23 cellular contexts compared by ENCODE assay signal in genomic region chrX:154349979-154350378, GRCh38. TPM values are rescaled to one million over a fixed set of nuclear protein-coding genes. Genes with fewer than 3 reads are reported as not detected.
A peak's percentile ranks its signal among the peaks of the same experiment; 100 is the strongest.
DNase-seq lines count a peak whose midpoint lies in the region; ATAC-seq and TF ChIP-seq lines count a peak whose summit lies in the region.
"Had no signal": no experiment of that assay in that cellular context is flagged by ENCODE, and none has a peak within 500 bp of the region (broad histone marks: within the 10 kb centered on the region; RNA-seq: fewer than 3 reads in every experiment).

No MANE protein-coding gene starts in this region.

- no peak overlapping the region for H3K4me3 Mint-ChIP-seq in activated CD8-positive, alpha-beta T cell treated with anti-CD3 and anti-CD28 coated beads, Interleukin-2, amount 10 ng/mL, durations not matched to agents 7 days and 5 days
- H3K4me3 Mint-ChIP-seq: stimulated activated naive B cell treated with anti-CD40 and anti-IgM and Interleukin-4, amounts not matched to agents 10 μg/mL and 1 μg/mL and 100 μg/mL, for 72 hours; T-helper 1 cell treated with Interleukin-12 subunit alpha and Interleukin-12 subunit beta and Interleukin-4 antibody, amounts not matched to agents 30 μg/mL and 1 μg/mL, for 36 hours had no signal

- H3K79me2 ChIP-seq in GM23248 (ENCODE audit: insufficient read depth) = no peaks in the 10 kb centered on the region

- H3K27me3 ChIP-seq in heart left ventricle = no peaks in the 10 kb centered on the region
- H3K27me3 ChIP-seq in GM23248 (replicated peaks; ENCODE audit: insufficient read depth) = no peaks in the 10 kb centered on the region
- H3K27me3 ChIP-seq in sigmoid colon = no peaks in the 10 kb centered on the region
- H3K27me3 ChIP-seq: gastrocnemius medialis had no signal

- peaks cover 19% of the 10 kb centered on the region for H3F3A ChIP-seq in GM23248 (ENCODE audit: insufficient read depth)

- no peaks in the 10 kb centered on the region for H3K9me3 ChIP-seq in heart left ventricle
- H3K9me3 ChIP-seq in GM23248 (ENCODE audit: low read depth) = no peaks in the 10 kb centered on the region
- H3K9me3 ChIP-seq in sigmoid colon = no peaks in the 10 kb centered on the region
- H3K9me3 ChIP-seq: gastrocnemius medialis had no signal

- H3K9ac ChIP-seq in GM23248 = no peak overlapping the region

- intact Hi-C loops in left cardiac atrium (cut with DNase I) (no loop called here), heart left ventricle (cut with DNase I) (no loop called here), sigmoid colon (cut with DNase I) (no loop called here)

- H3K4me1 ChIP-seq in heart left ventricle (peaks cover 0 to 19% (median 0%) of the 10 kb centered on the region in 12 donors), GM23248 (ENCODE audit: insufficient read depth) (no peaks in the 10 kb centered on the region), sigmoid colon (no peaks in the 10 kb centered on the region)
- H3K4me1 ChIP-seq: gastrocnemius medialis had no signal

- H3K36me3 Mint-ChIP-seq in activated CD8-positive, alpha-beta T cell treated with anti-CD3 and anti-CD28 coated beads, Interleukin-2, amount 10 ng/mL, durations not matched to agents 7 days and 5 days (ENCODE audit: low read depth) = peaks cover 33% of the 10 kb centered on the region

- POLR2A ChIA-PET in activated CD8-positive, alpha-beta T cell treated with anti-CD3 and anti-CD28 coated beads, Interleukin-2, amount 10 ng/mL, durations not matched to agents 7 days and 5 days (lab: Charles Lee) = interaction anchor here (1.0 kb wide), 1 partner anchor 21 kb away, joined by 4 read pairs; no protein-coding TSS in a partner anchor

- in situ Hi-C loops in GM23248 (cut with MboI) = no loop called here

- no peaks in the 10 kb centered on the region for H4K20me1 ChIP-seq in GM23248 (ENCODE audit: insufficient read depth)

- H3K27ac Mint-ChIP-seq in activated CD8-positive, alpha-beta T cell treated with anti-CD3 and anti-CD28 coated beads, Interleukin-2, amount 10 ng/mL, durations not matched to agents 7 days and 5 days = peak overlapping the region; percentile 66
- H3K27ac Mint-ChIP-seq: stimulated activated naive B cell treated with anti-CD40 and anti-IgM and Interleukin-4, amounts not matched to agents 10 μg/mL and 1 μg/mL and 100 μg/mL, for 72 hours; T-helper 1 cell treated with Interleukin-12 subunit alpha and Interleukin-12 subunit beta and Interleukin-4 antibody, amounts not matched to agents 30 μg/mL and 1 μg/mL, for 36 hours had no signal

- peaks cover 66% of the 10 kb centered on the region for H3K4me1 Mint-ChIP-seq in activated CD8-positive, alpha-beta T cell treated with anti-CD3 and anti-CD28 coated beads, Interleukin-2, amount 10 ng/mL, durations not matched to agents 7 days and 5 days (ENCODE audit: low read depth)

- no peaks in the 10 kb centered on the region for H3K9me2 ChIP-seq in GM23248 (ENCODE audit: insufficient read depth)

- no peaks in the 10 kb centered on the region for H3K27me3 Mint-ChIP-seq in activated CD8-positive, alpha-beta T cell treated with anti-CD3 and anti-CD28 coated beads, Interleukin-2, amount 10 ng/mL, durations not matched to agents 7 days and 5 days (ENCODE audit: low read depth)
- H3K27me3 Mint-ChIP-seq: stimulated activated naive B cell treated with anti-CD40 and anti-IgM and Interleukin-4, amounts not matched to agents 10 μg/mL and 1 μg/mL and 100 μg/mL, for 72 hours had no signal

- no peak overlapping the region for H3K4me2 ChIP-seq in GM23248 (ENCODE audit: unreplicated experiment)

- H3K4me3 ChIP-seq in heart left ventricle (no peak overlapping the region), GM23248 (no peak overlapping the region), sigmoid colon (no peak overlapping the region)
- H3K4me3 ChIP-seq: gastrocnemius medialis had no signal

- peak overlapping the region in 1 of 12 donors; percentile 76 for H3K27ac ChIP-seq in heart left ventricle
- H3K27ac ChIP-seq in GM23248 = no peak overlapping the region
- H3K27ac ChIP-seq in sigmoid colon = peak overlapping the region; percentile 57 to 99 (median 98)
- H3K27ac ChIP-seq: gastrocnemius medialis had no signal

- TF ChIP-seq POLR2A in heart left ventricle (IDR thresholded peaks at IDR 0.05) (no peak), sigmoid colon (IDR thresholded peaks at IDR 0.05) (no peak)

- no peak for ATAC-seq in left cardiac atrium
- no peak for ATAC-seq in heart left ventricle
- no peak for ATAC-seq in activated CD8-positive, alpha-beta T cell treated with anti-CD3 and anti-CD28 coated beads, Interleukin-2, amount 10 ng/mL, durations not matched to agents 7 days and 5 days
- ATAC-seq in HG03095 (IDR thresholded peaks at IDR 0.05; ENCODE audit: unreplicated experiment) = no peak
- ATAC-seq in HG02970 (IDR thresholded peaks at IDR 0.05; ENCODE audit: low FRiP score, unreplicated experiment) = no peak
- ATAC-seq: gastrocnemius medialis; stimulated activated naive B cell treated with anti-CD40 and anti-IgM and Interleukin-4, amounts not matched to agents 10 μg/mL and 1 μg/mL and 100 μg/mL, for 72 hours had no signal

- TF ChIP-seq EP300 in sigmoid colon (IDR thresholded peaks at IDR 0.05) = no peak

- H3K36me3 ChIP-seq in heart left ventricle (peaks cover 0 to 70% (median 65%) of the 10 kb centered on the region in 9 donors), GM23248 (ENCODE audit: low read depth) (peaks cover 16% of the 10 kb centered on the region; the same call in 1 of the 2 replicates), sigmoid colon (peaks cover 45 to 67% (median 57%) of the 10 kb centered on the region in 4 donors)
- H3K36me3 ChIP-seq: gastrocnemius medialis had no signal

- peak; percentile 16 for DNase-seq in left cardiac atrium
- DNase-seq in heart left ventricle = no peak
- DNase-seq in GM23248 = peak; percentile 0
- no peak for DNase-seq in activated CD8-positive, alpha-beta T cell treated with anti-CD3 and anti-CD28 coated beads, Interleukin-2, amount 10 ng/mL, durations not matched to agents 7 days and 5 days
- DNase-seq in sigmoid colon = no peak
- DNase-seq in NCI-H2171 treated with DMSO at 0.1 percent for 48 hours (lab: John Stamatoyannopoulos, UW) = no peak
- DNase-seq: activated effector memory CD4-positive, alpha-beta T cell treated with Interleukin-2 at 50 U/mL for 16 hours; DMS79 treated with DMSO at 0.1 percent for 48 hours; gastrocnemius medialis; NCI-H1417 treated with DMSO at 0.1 percent for 48 hours; NCI-H526; retina; SHP77; stimulated activated naive B cell treated with anti-CD40 and anti-IgM and Interleukin-4, amounts not matched to agents 10 μg/mL and 1 μg/mL and 100 μg/mL, for 72 hours had no signal

- WGBS in heart left ventricle, 4 donors = 74 to 82% (median 78%) methylated on average over 11 to 15 of the region's 15 CpGs
- WGBS in GM23248 (ENCODE audit: low coverage in 1 of 2, low lambda C conversion rate in 2 of 2, missing lambda C conversion rate in 2 of 2), 2 experiments = 83 to 85% methylated on average over 14 to 15 of the region's 15 CpGs
- 91 to 92% methylated on average over 15 of the region's 15 CpGs for WGBS in sigmoid colon, 2 donors

- CTCF ChIA-PET in activated CD8-positive, alpha-beta T cell treated with anti-CD3 and anti-CD28 coated beads, Interleukin-2, amount 10 ng/mL, durations not matched to agents 7 days and 5 days (lab: Charles Lee) = no interaction called here

- TF ChIP-seq CTCF in heart left ventricle (IDR thresholded peaks at IDR 0.05) = no peak
- no peak for TF ChIP-seq CTCF in sigmoid colon (IDR thresholded peaks at IDR 0.05)

- H3K9me3 Mint-ChIP-seq in activated CD8-positive, alpha-beta T cell treated with anti-CD3 and anti-CD28 coated beads, Interleukin-2, amount 10 ng/mL, durations not matched to agents 7 days and 5 days (ENCODE audit: insufficient read depth) = no peaks in the 10 kb centered on the region
- H3K9me3 Mint-ChIP-seq: stimulated activated naive B cell treated with anti-CD40 and anti-IgM and Interleukin-4, amounts not matched to agents 10 μg/mL and 1 μg/mL and 100 μg/mL, for 72 hours; T-helper 1 cell treated with Interleukin-12 subunit alpha and Interleukin-12 subunit beta and Interleukin-4 antibody, amounts not matched to agents 30 μg/mL and 1 μg/mL, for 36 hours had no signal

- no peak overlapping the region for H2AFZ ChIP-seq in GM23248

RNA-seq across cellular contexts. Expression of gene FLNA, which starts 24.5 kb away (rescaled TPM):
- total RNA-seq in left cardiac atrium (100 to 1,000 TPM; 406 to 476 TPM), heart left ventricle (100 to 1,000 TPM; 155 to 465 (median 234) TPM), sigmoid colon (1,000 to 10,000 TPM; 2,494 to 9,435 (median 5,341) TPM)
- polyA plus RNA-seq in heart left ventricle (100 to 1,000 TPM; 226 to 274 TPM), GM23248 (2016; fragmentation: Nextera tagmentation; extraction: Ambion mirVana) (1,377 and 1,379 TPM in 2 replicates), sigmoid colon (100 to 1,000 TPM in 1 of 3 donors, 10 to 100 TPM in 2; 27.0 to 442 (median 42.0) TPM)
- 2,857 and 2,903 TPM in 2 replicates for total RNA-seq in GM23248 (2014; rRNA removed; shearing (Covaris generic))
- total RNA-seq in activated CD8-positive, alpha-beta T cell treated with anti-CD3 and anti-CD28 coated beads, Interleukin-2, amount 10 ng/mL, durations not matched to agents 7 days and 5 days = 1,000 to 10,000 TPM; 1,371 to 1,454 TPM

RNA-seq across cellular contexts. Expression of gene EMD, which starts 29.1 kb away (rescaled TPM):
- 10 to 100 TPM; 54.5 to 70.9 TPM for total RNA-seq in left cardiac atrium
- total RNA-seq in heart left ventricle = 10 to 100 TPM; 37.6 to 76.8 (median 52.8) TPM
- polyA plus RNA-seq in heart left ventricle = 100 to 1,000 TPM in 1 of 2 donors, 10 to 100 TPM in 1; 71.9 to 152 TPM
- total RNA-seq in GM23248 (2014; rRNA removed; shearing (Covaris generic)) = 39.7 TPM in 2 replicates
- polyA plus RNA-seq in GM23248 (2016; fragmentation: Nextera tagmentation; extraction: Ambion mirVana) = 86.6 and 96.0 TPM in 2 replicates
- total RNA-seq in activated CD8-positive, alpha-beta T cell treated with anti-CD3 and anti-CD28 coated beads, Interleukin-2, amount 10 ng/mL, durations not matched to agents 7 days and 5 days = 10 to 100 TPM; 65.9 to 66.0 TPM
- 10 to 100 TPM; 44.3 to 66.8 (median 48.6) TPM for total RNA-seq in sigmoid colon
- 10 to 100 TPM; 40.7 to 87.9 (median 42.6) TPM for polyA plus RNA-seq in sigmoid colon

RNA-seq across cellular contexts. Expression of gene RPL10, which starts 48.2 kb away (rescaled TPM):
- total RNA-seq in left cardiac atrium (1,000 to 10,000 TPM; 2,090 to 2,230 TPM), heart left ventricle (1,000 to 10,000 TPM; 1,381 to 3,072 (median 2,052) TPM), sigmoid colon (1,000 to 10,000 TPM; 3,138 to 8,651 (median 6,770) TPM)
- polyA plus RNA-seq in heart left ventricle (1,000 to 10,000 TPM; 2,362 to 5,995 TPM), GM23248 (2016; fragmentation: Nextera tagmentation; extraction: Ambion mirVana) (1,381 and 1,435 TPM in 2 replicates), sigmoid colon (1,000 to 10,000 TPM; 4,760 to 8,094 (median 5,003) TPM)
- 3,014 and 6,561 TPM in 2 replicates for total RNA-seq in GM23248 (2014; rRNA removed; shearing (Covaris generic))
- total RNA-seq in activated CD8-positive, alpha-beta T cell treated with anti-CD3 and anti-CD28 coated beads, Interleukin-2, amount 10 ng/mL, durations not matched to agents 7 days and 5 days = 1,000 to 10,000 TPM; 2,758 to 2,862 TPM

RNA-seq across cellular contexts. Expression of gene TKTL1, which starts 54.4 kb away (rescaled TPM):
- 1 to 10 TPM; 4.1 to 7.0 TPM for total RNA-seq in left cardiac atrium
- 10 to 100 TPM in 2 of 9 donors, 1 to 10 TPM in 7; 2.0 to 13.4 (median 7.7) TPM for total RNA-seq in heart left ventricle
- polyA plus RNA-seq in heart left ventricle = 10 to 100 TPM in 1 of 2 donors, 1 to 10 TPM in 1; 2.9 to 10.2 TPM
- not detected in 2 replicates for total RNA-seq in GM23248 (2014; rRNA removed; shearing (Covaris generic))
- not detected in 2 replicates for polyA plus RNA-seq in GM23248 (2016; fragmentation: Nextera tagmentation; extraction: Ambion mirVana)
- 1 to 10 TPM; 1.3 to 1.5 TPM for total RNA-seq in activated CD8-positive, alpha-beta T cell treated with anti-CD3 and anti-CD28 coated beads, Interleukin-2, amount 10 ng/mL, durations not matched to agents 7 days and 5 days
- total RNA-seq in sigmoid colon = under 1 TPM in 1 of 4 donors, not detected in 3; under 0.01 TPM
- under 1 TPM in 1 of 3 donors, not detected in 2; 0.31 TPM for polyA plus RNA-seq in sigmoid colon
- total RNA-seq: bronchial epithelial cell, left colon had no signal

RNA-seq across cellular contexts. Expression of gene TEX28, which starts 55.1 kb away (rescaled TPM):
- total RNA-seq in left cardiac atrium (not detected), heart left ventricle (not detected), sigmoid colon (not detected)
- polyA plus RNA-seq in heart left ventricle (not detected), GM23248 (2016; fragmentation: Nextera tagmentation; extraction: Ambion mirVana) (not detected in 2 replicates), sigmoid colon (not detected)
- total RNA-seq in GM23248 (2014; rRNA removed; shearing (Covaris generic)) = not detected in 2 replicates
- not detected for total RNA-seq in activated CD8-positive, alpha-beta T cell treated with anti-CD3 and anti-CD28 coated beads, Interleukin-2, amount 10 ng/mL, durations not matched to agents 7 days and 5 days
- total RNA-seq: activated CD8-positive, alpha-beta memory T cell treated with anti-CD3 and anti-CD28 coated beads for 36 hours; bronchial epithelial cell; epithelial cell of proximal tubule; gastrocnemius medialis; left colon; M059J had no signal
- polyA plus RNA-seq: adipose tissue had no signal

Comparison
In these comparisons a context has a peak if more than half of its experiments do, and no peak if none do; other contexts are left out.
1. DNase-seq: peak in left cardiac atrium (single experiment) and GM23248 (single experiment); none in heart left ventricle (0 of 5), activated CD8-positive, alpha-beta T cell treated with anti-CD3 and anti-CD28 coated beads, Interleukin-2, amount 10 ng/mL, durations not matched to agents 7 days and 5 days (single experiment), sigmoid colon (single experiment) and NCI-H2171 treated with DMSO at 0.1 percent for 48 hours (single experiment).